12 cellular contexts compared by ENCODE assay signal in genomic region chr13:102680842-102681725, GRCh38. TPM values are rescaled to one million over a fixed set of nuclear protein-coding genes. Genes with fewer than 3 reads are reported as not detected.
DNase-seq lines count a peak whose midpoint lies in the region; ATAC-seq and TF ChIP-seq lines count a peak whose summit lies in the region.
"Had no signal": no experiment of that assay in that cellular context is flagged by ENCODE, and none has a peak within 500 bp of the region (broad histone marks: within the 10 kb centered on the region; RNA-seq: fewer than 3 reads in every experiment).

No MANE protein-coding gene starts in this region.

- no peaks in the 10 kb centered on the region for H3K4me1 ChIP-seq in stomach
- H3K4me1 ChIP-seq: A549 had no signal

- POLR2A ChIA-PET in activated CD4-positive, alpha-beta T cell treated with anti-CD3 and anti-CD28 coated beads for 36 hours (lab: Charles Lee) = no interaction called here

- WGBS in stomach, 5 donors = 67 to 85% (median 80%) methylated on average over 5 of the region's 5 CpGs

- peaks cover 26% of the 10 kb centered on the region for H3K4me1 Mint-ChIP-seq in activated CD4-positive, alpha-beta T cell treated with anti-CD3 and anti-CD28 coated beads for 36 hours
- H3K4me1 Mint-ChIP-seq in activated T-helper 1 cell treated with anti-CD3 and anti-CD28 coated beads, Interleukin-12 subunit alpha, Interleukin-12 subunit beta, Interleukin-2, Interleukin-4 antibody, amounts not matched to agents 30 ng/mL and 10 ng/mL and 1 ng/mL, durations not matched to agents 14 hours and 24 hours and 36 hours (ENCODE audit: low read depth) = peaks cover 41% of the 10 kb centered on the region

- no peak for TF ChIP-seq EP300 in stomach (IDR thresholded peaks at IDR 0.05)

- H3K27ac Mint-ChIP-seq in activated CD4-positive, alpha-beta T cell treated with anti-CD3 and anti-CD28 coated beads for 36 hours = peak overlapping the region; percentile 61
- H3K27ac Mint-ChIP-seq in activated T-helper 1 cell treated with anti-CD3 and anti-CD28 coated beads, Interleukin-12 subunit alpha, Interleukin-12 subunit beta, Interleukin-2, Interleukin-4 antibody, amounts not matched to agents 30 ng/mL and 10 ng/mL and 1 ng/mL, durations not matched to agents 14 hours and 24 hours and 36 hours = peak overlapping the region; percentile 54

- peak; percentile 67 for ATAC-seq in activated CD4-positive, alpha-beta T cell treated with anti-CD3 and anti-CD28 coated beads for 36 hours
- ATAC-seq in omental fat pad (ENCODE audit: low FRiP score) = peak; percentile 38
- ATAC-seq in GM18861 (IDR thresholded peaks at IDR 0.05; ENCODE audit: unreplicated experiment) = no peak
- ATAC-seq: A549, left cardiac atrium had no signal

- peaks cover 23% of the 10 kb centered on the region for H3K36me3 Mint-ChIP-seq in activated CD4-positive, alpha-beta T cell treated with anti-CD3 and anti-CD28 coated beads for 36 hours (ENCODE audit: low read depth)
- H3K36me3 Mint-ChIP-seq in activated T-helper 1 cell treated with anti-CD3 and anti-CD28 coated beads, Interleukin-12 subunit alpha, Interleukin-12 subunit beta, Interleukin-2, Interleukin-4 antibody, amounts not matched to agents 30 ng/mL and 10 ng/mL and 1 ng/mL, durations not matched to agents 14 hours and 24 hours and 36 hours (ENCODE audit: low read depth) = peaks cover 29% of the 10 kb centered on the region

- DNase-seq in activated CD4-positive, alpha-beta T cell treated with anti-CD3 and anti-CD28 coated beads for 36 hours = no peak
- no peak for DNase-seq in activated CD4-positive, alpha-beta T cell treated with anti-CD3 and anti-CD28 coated beads for 4 hours
- peak in 1 of 2 experiments; percentile 47 for DNase-seq in HL-60 (ENCODE audit: low read depth in 1 of 2, low spot score in 1 of 2)
- no peak for DNase-seq in activated T-helper 1 cell treated with anti-CD3 and anti-CD28 coated beads, Interleukin-12 subunit alpha, Interleukin-12 subunit beta, Interleukin-2, Interleukin-4 antibody, amounts not matched to agents 30 ng/mL and 10 ng/mL and 1 ng/mL, durations not matched to agents 14 hours and 24 hours and 36 hours (ENCODE audit: low spot score)
- DNase-seq in omental fat pad (ENCODE audit: low spot score) = no peak
- no peak for DNase-seq in stimulated activated CD8-positive, alpha-beta memory T cell treated with anti-CD3 and anti-CD28 coated beads, Interleukin-4, amount 100 ng/mL, for 48 hours
- DNase-seq in stomach = no peak
- DNase-seq: left cardiac atrium had no signal

- peaks cover 10 to 43% (median 40%) of the 10 kb centered on the region in 4 donors for H3K36me3 ChIP-seq in stomach

- TF ChIP-seq CTCF in HL-60 (IDR thresholded peaks at IDR 0.05; ENCODE audit: insufficient read depth, low read length) (no peak), omental fat pad (IDR thresholded peaks at IDR 0.05) (no peak), stomach (IDR thresholded peaks at IDR 0.05) (no peak)

- H3K4me3 ChIP-seq in HL-60 (replicated peaks; ENCODE audit: insufficient read depth, low read length) (no peak overlapping the region), stomach (no peak overlapping the region)
- H3K4me3 ChIP-seq: A549 had no signal

- TF ChIP-seq POLR2A in stomach (IDR thresholded peaks at IDR 0.05) = no peak

- no peaks in the 10 kb centered on the region for H3K9me3 Mint-ChIP-seq in activated CD4-positive, alpha-beta T cell treated with anti-CD3 and anti-CD28 coated beads for 36 hours (ENCODE audit: low read depth)
- no peaks in the 10 kb centered on the region for H3K9me3 Mint-ChIP-seq in activated T-helper 1 cell treated with anti-CD3 and anti-CD28 coated beads, Interleukin-12 subunit alpha, Interleukin-12 subunit beta, Interleukin-2, Interleukin-4 antibody, amounts not matched to agents 30 ng/mL and 10 ng/mL and 1 ng/mL, durations not matched to agents 14 hours and 24 hours and 36 hours

- intact Hi-C loops in activated CD4-positive, alpha-beta T cell treated with anti-CD3 and anti-CD28 coated beads for 36 hours (cut with DNase I, micrococcal nuclease) = loop anchor here (2.0 to 5.0 kb wide), 2 partner anchors 91 to 166 kb away; partner anchors contain the start of genes ERCC5 (in 1 of the 2) and TEX30 (in 1 of the 2)
- intact Hi-C loops in activated T-helper 1 cell treated with anti-CD3 and anti-CD28 coated beads, Interleukin-12 subunit alpha, Interleukin-12 subunit beta, Interleukin-2, Interleukin-4 antibody, amounts not matched to agents 30 ng/mL and 10 ng/mL and 1 ng/mL, durations not matched to agents 14 hours and 24 hours and 36 hours (cut with micrococcal nuclease) = loop anchor here (2.0 to 5.0 kb wide), 4 partner anchors 88 to 166 kb away; partner anchors contain the start of genes ERCC5 and TEX30
- intact Hi-C loops in stomach (cut with DNase I; ENCODE audit: low total_unique reads) = no loop called here

- no peaks in the 10 kb centered on the region for H3K27me3 ChIP-seq in HL-60 (ENCODE audit: insufficient read depth, poor library complexity, severe bottlenecking)
- H3K27me3 ChIP-seq in stomach = no peaks in the 10 kb centered on the region

- CTCF ChIA-PET in activated CD4-positive, alpha-beta T cell treated with anti-CD3 and anti-CD28 coated beads for 36 hours (lab: Charles Lee) = interaction anchor here (0.6 to 1.4 kb wide), 2 partner anchors 105 to 165 kb away, joined by 3 to 4 read pairs; no protein-coding TSS in a partner anchor

- H3K9me3 ChIP-seq in stomach = no peaks in the 10 kb centered on the region
- H3K9me3 ChIP-seq: A549 had no signal

- H3K27ac ChIP-seq in HL-60 (replicated peaks) (peak overlapping the region; percentile 18), stomach (no peak overlapping the region)
- H3K27ac ChIP-seq: A549 had no signal

- no peak overlapping the region for H3K4me3 Mint-ChIP-seq in activated CD4-positive, alpha-beta T cell treated with anti-CD3 and anti-CD28 coated beads for 36 hours
- peak overlapping the region; percentile 35 for H3K4me3 Mint-ChIP-seq in activated T-helper 1 cell treated with anti-CD3 and anti-CD28 coated beads, Interleukin-12 subunit alpha, Interleukin-12 subunit beta, Interleukin-2, Interleukin-4 antibody, amounts not matched to agents 30 ng/mL and 10 ng/mL and 1 ng/mL, durations not matched to agents 14 hours and 24 hours and 36 hours

- no peaks in the 10 kb centered on the region for H3K27me3 Mint-ChIP-seq in activated CD4-positive, alpha-beta T cell treated with anti-CD3 and anti-CD28 coated beads for 36 hours
- H3K27me3 Mint-ChIP-seq in activated T-helper 1 cell treated with anti-CD3 and anti-CD28 coated beads, Interleukin-12 subunit alpha, Interleukin-12 subunit beta, Interleukin-2, Interleukin-4 antibody, amounts not matched to agents 30 ng/mL and 10 ng/mL and 1 ng/mL, durations not matched to agents 14 hours and 24 hours and 36 hours (ENCODE audit: insufficient read depth) = no peaks in the 10 kb centered on the region

RNA-seq across cellular contexts. Expression of gene METTL21C, which starts 13.8 kb away (rescaled TPM):
- not detected for total RNA-seq in activated CD4-positive, alpha-beta T cell treated with anti-CD3 and anti-CD28 coated beads for 36 hours
- total RNA-seq in activated T-helper 1 cell treated with anti-CD3 and anti-CD28 coated beads, Interleukin-12 subunit alpha, Interleukin-12 subunit beta, Interleukin-2, Interleukin-4 antibody, amounts not matched to agents 30 ng/mL and 10 ng/mL and 1 ng/mL, durations not matched to agents 14 hours and 24 hours and 36 hours = not detected in 2 replicates
- total RNA-seq in omental fat pad (not detected), stomach (not detected)
- polyA plus RNA-seq in stomach = not detected
- total RNA-seq: chondrocyte, HT1080, left cardiac atrium had no signal
- polyA plus RNA-seq: A549 had no signal
